ENCODE assay signal across 4 cellular contexts in the genomic region with DNA sequence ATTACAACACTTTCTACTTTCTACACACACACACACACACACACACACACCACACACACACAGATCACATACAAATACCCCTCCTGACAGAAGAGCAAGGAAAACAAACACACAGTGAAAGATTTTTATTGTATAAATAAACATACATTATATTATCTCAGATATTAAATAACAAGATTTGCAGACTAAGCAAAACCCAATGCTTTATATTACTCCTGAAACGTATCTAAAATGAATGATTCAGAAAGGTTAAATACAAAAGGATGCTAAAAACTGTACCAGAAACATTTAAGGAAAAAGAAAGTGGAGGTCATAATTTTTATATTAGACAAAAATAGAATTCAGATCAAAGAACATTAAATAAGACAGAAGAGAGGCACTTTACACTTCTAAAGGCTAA.
A peak's percentile ranks its signal among the peaks of the same experiment; 100 is the strongest.
TF ChIP-seq lines count a peak whose summit lies in the region.

No MANE protein-coding gene starts in this region.

TF ChIP-seq in HepG2, 621 proteins besides CTCF, POLR2A, EP300 and RAD21:
- TF ChIP-seq CC2D1A (CRISPR knock-in tag; IDR thresholded peaks at IDR 0.05), result no peak
- TF ChIP-seq PHB2 (IDR thresholded peaks at IDR 0.05; ENCODE audit: partially characterized antibody), result no peak
- peak; percentile 57 for TF ChIP-seq MAFF (IDR thresholded peaks at IDR 0.05; ENCODE audit: low read depth, low read length)
- TF ChIP-seq ZNF446 (CRISPR knock-in tag; IDR thresholded peaks at IDR 0.05), result no peak
- TF ChIP-seq DPF2 (CRISPR knock-in tag; IDR thresholded peaks at IDR 0.05; ENCODE audit: borderline replicate concordance, low read depth), result no peak
- no peak for TF ChIP-seq ZNF556 (CRISPR knock-in tag; IDR thresholded peaks at IDR 0.05; ENCODE audit: borderline replicate concordance)
- no peak for TF ChIP-seq BRF2 (CRISPR knock-in tag; IDR thresholded peaks at IDR 0.05)
- peak; percentile 25 to 80; a peak in 3 of 4 replicates for TF ChIP-seq MAFK (conservative IDR thresholded peaks at IDR 0.05 in 1 of 2, IDR thresholded peaks at IDR 0.05 in 1 of 2; ENCODE audit: low read length in 2 of 2)
- no peak for TF ChIP-seq FLYWCH1 (CRISPR knock-in tag; IDR thresholded peaks at IDR 0.05)
- TF ChIP-seq IRF1 (CRISPR knock-in tag; IDR thresholded peaks at IDR 0.05; ENCODE audit: low read depth), result no peak
- TF ChIP-seq CENPT (CRISPR knock-in tag; IDR thresholded peaks at IDR 0.05; ENCODE audit: low read depth), result no peak

TF ChIP-seq in A549, 52 proteins besides CTCF, POLR2A, EP300 and RAD21:
- TF ChIP-seq KDM1A (IDR thresholded peaks at IDR 0.05; ENCODE audit: low read depth) (no peak), REST (IDR thresholded peaks at IDR 0.05) (no peak), CBX8 (IDR thresholded peaks at IDR 0.05) (no peak), MAFK (IDR thresholded peaks at IDR 0.05; ENCODE audit: partially characterized antibody) (peak; percentile 74), ATOH8 (CRISPR knock-in tag; IDR thresholded peaks at IDR 0.05; ENCODE audit: low read depth) (no peak), EHMT2 (IDR thresholded peaks at IDR 0.05; ENCODE audit: low read depth) (no peak), HOXA7 (CRISPR knock-in tag; IDR thresholded peaks at IDR 0.05) (no peak)
TF ChIP-seq in A549: peak in this region for 1.

TF ChIP-seq in IMR-90, 13 proteins besides CTCF, POLR2A, EP300 and RAD21:
- TF ChIP-seq NFE2L2 (IDR thresholded peaks at IDR 0.05; ENCODE audit: low read depth, low read length), result no peak
- peak; percentile 71 for TF ChIP-seq MAFK (IDR thresholded peaks at IDR 0.05; ENCODE audit: low read depth, low read length)

TF ChIP-seq in K562, 482 proteins besides CTCF, POLR2A, EP300 and RAD21:
- TF ChIP-seq THRAP3 (IDR thresholded peaks at IDR 0.05; ENCODE audit: borderline replicate concordance), result no peak
- TF ChIP-seq CHD2 (IDR thresholded peaks at IDR 0.05; ENCODE audit: low read depth, low read length), result no peak
- TF ChIP-seq ZNF316 (IDR thresholded peaks at IDR 0.05), result peak; percentile 46; the same call in 1 of the 2 replicates
- TF ChIP-seq C11orf30 (IDR thresholded peaks at IDR 0.05; ENCODE audit: low read depth), result peak; percentile 25; the same call in 1 of the 2 replicates
